In genomic region chr17:68775969-68776368, GRCh38 we compare ENCODE assay signal across 18 cellular contexts.
DNase-seq lines count a peak whose midpoint lies in the region; ATAC-seq, FAIRE-seq and TF ChIP-seq lines count a peak whose summit lies in the region.
"Had no signal": no experiment of that assay in that cellular context is flagged by ENCODE, and none has a peak within 500 bp of the region (broad histone marks: within the 10 kb centered on the region; RNA-seq: fewer than 3 reads in every experiment).

No MANE protein-coding gene starts in this region.

- no peak overlapping the region for H2AK9ac ChIP-seq in IMR-90 (replicated peaks; ENCODE audit: low read depth, low read length, poor library complexity)

- H3K56ac ChIP-seq in IMR-90 (ENCODE audit: extremely low read depth, insufficient read depth, low read length), result no peak overlapping the region

- no peak overlapping the region for H2AFZ ChIP-seq in IMR-90 (replicated peaks; ENCODE audit: low read length, poor library complexity)
- H2AFZ ChIP-seq in endothelial cell of umbilical vein (ENCODE audit: low read depth, low read length), result no peak overlapping the region
- peak overlapping the region; percentile 70 for H2AFZ ChIP-seq in neuron (ENCODE audit: low read depth, low read length)

- H3K79me1 ChIP-seq in IMR-90 (ENCODE audit: low read depth in 1 of 2, low read length in 2 of 2), result no peaks in the 10 kb centered on the region

- no peaks in the 10 kb centered on the region for H3K79me2 ChIP-seq in endothelial cell of umbilical vein (ENCODE audit: control insufficient read depth, insufficient read depth, low read length)

- ATAC-seq in IMR-90 (ENCODE audit: low read depth) (no peak), HG02623 (IDR thresholded peaks at IDR 0.05; ENCODE audit: unreplicated experiment) (no peak)
- ATAC-seq: Panc1 had no signal

- dilution Hi-C loops in IMR-90 (cut with HindIII; ENCODE audit: low sequenced_read_pairs, unreplicated experiment), result no loop called here
- dilution Hi-C loops in endothelial cell of umbilical vein (cut with MboI; ENCODE audit: extremely low pct_ligation_motif_present, low sequenced_read_pairs), result no loop called here

- H3K27me3 ChIP-seq in IMR-90 (ENCODE audit: control insufficient read depth, insufficient read depth, low read length), result no peaks in the 10 kb centered on the region
- H3K27me3 ChIP-seq in endothelial cell of umbilical vein (ENCODE audit: control insufficient read depth in 2 of 2, insufficient read depth in 2 of 2, low read length in 2 of 2), result no peaks in the 10 kb centered on the region
- no peaks in the 10 kb centered on the region for H3K27me3 ChIP-seq in neuron (ENCODE audit: insufficient read depth, low read length)
- H3K27me3 ChIP-seq in tibial nerve, result no peaks in the 10 kb centered on the region
- H3K27me3 ChIP-seq: BLaER1 treated with 17β-estradiol and CSF1 and Interleukin-3, amounts not matched to agents 10 nM and 100 nM had no signal

- no peak for TF ChIP-seq CTCF in IMR-90 (conservative IDR thresholded peaks at IDR 0.05; ENCODE audit: low read depth, low read length)
- TF ChIP-seq CTCF in endothelial cell of umbilical vein (IDR thresholded peaks at IDR 0.05; ENCODE audit: extremely low read depth in 1 of 2, insufficient read depth in 1 of 2, low read depth in 1 of 2, low read length in 2 of 2), result no peak
- no peak for TF ChIP-seq CTCF in tibial nerve (IDR thresholded peaks at IDR 0.05)

- POLR2A ChIA-PET in IMR-90 (lab: Charles Lee; ENCODE audit: unreplicated experiment), result no interaction called here
- POLR2A ChIA-PET in endothelial cell of umbilical vein (lab: Charles Lee), result no interaction called here

- no peak overlapping the region for H4K5ac ChIP-seq in IMR-90 (ENCODE audit: low read depth, low read length)

- no peak overlapping the region for H3K23ac ChIP-seq in IMR-90 (ENCODE audit: low read depth, low read length)

- H3K36me3 ChIP-seq in IMR-90 (ENCODE audit: control insufficient read depth, insufficient read depth, low read length), result no peaks in the 10 kb centered on the region
- no peaks in the 10 kb centered on the region for H3K36me3 ChIP-seq in endothelial cell of umbilical vein (ENCODE audit: control insufficient read depth in 2 of 2, extremely low read depth in 1 of 2, insufficient read depth in 2 of 2, low read length in 2 of 2)
- H3K36me3 ChIP-seq in neuron (ENCODE audit: insufficient read depth, low read length), result no peaks in the 10 kb centered on the region
- no peaks in the 10 kb centered on the region for H3K36me3 ChIP-seq in tibial nerve
- H3K36me3 ChIP-seq: BLaER1 treated with 17β-estradiol and CSF1 and Interleukin-3, amounts not matched to agents 10 nM and 100 nM had no signal

- H3K9me1 ChIP-seq in IMR-90 (ENCODE audit: insufficient read depth, low read length) (0 out of 2 replicates have a peak, but pooled peaks cover 3% of the 10 kb centered on the region), endothelial cell of umbilical vein (replicated peaks; ENCODE audit: control insufficient read depth, extremely low read depth, insufficient read depth, low read length) (no peaks in the 10 kb centered on the region)

- H2BK20ac ChIP-seq in IMR-90 (ENCODE audit: low read depth, low read length), result no peak overlapping the region

- no peak for TF ChIP-seq RAD21 in IMR-90 (IDR thresholded peaks at IDR 0.05; ENCODE audit: low read length)

- H3K4ac ChIP-seq in IMR-90 (ENCODE audit: low read depth, low read length), result no peak overlapping the region

- no peak overlapping the region for H2BK120ac ChIP-seq in IMR-90 (ENCODE audit: low read depth, low read length)

- H3K4me3 ChIP-seq in IMR-90 (ENCODE audit: insufficient read depth, low read depth, low read length) (no peak overlapping the region), endothelial cell of umbilical vein (replicated peaks in 1 of 3; ENCODE audit: insufficient read depth in 1 of 3, low read depth in 1 of 3, low read length in 3 of 3) (no peak overlapping the region), neuron (ENCODE audit: low read length) (no peak overlapping the region), tibial nerve (no peak overlapping the region)
- H3K4me3 ChIP-seq: BLaER1 treated with 17β-estradiol and CSF1 and Interleukin-3, amounts not matched to agents 10 nM and 100 nM had no signal

- CTCF ChIA-PET in IMR-90 (lab: Yijun Ruan, JAX), result interaction anchor here (0.6 to 2.4 kb wide), 7 partner anchors 19 to 461 kb away, joined by 3 to 9 read pairs (median 5); no protein-coding TSS in a partner anchor
- CTCF ChIA-PET in endothelial cell of umbilical vein (lab: Charles Lee), result interaction anchor here (0.9 to 4.7 kb wide), 14 partner anchors 17 to 472 kb away, joined by 3 to 40 read pairs (median 6); no protein-coding TSS in a partner anchor

- H3K14ac ChIP-seq in IMR-90 (replicated peaks; ENCODE audit: low read depth, low read length), result no peak overlapping the region

- intact Hi-C loops in IMR-90 (cut with micrococcal nuclease) (loop anchor here (10.0 kb wide), 1 partner anchor 279 kb away; no protein-coding TSS in a partner anchor), endothelial cell of umbilical vein (cut with micrococcal nuclease) (loop anchor here (5.0 to 10.0 kb wide), 2 partner anchors 551 to 619 kb away; partner anchors contain the start of gene ABCA5)

- in situ Hi-C loops in IMR-90 (cut with MboI; ENCODE audit: low sequenced_read_pairs), result loop anchor here (5.0 to 25.0 kb wide), 3 partner anchors 196 to 711 kb away; no protein-coding TSS in a partner anchor

- H4K20me1 ChIP-seq in IMR-90 (ENCODE audit: insufficient read depth, low read length) (no peaks in the 10 kb centered on the region), endothelial cell of umbilical vein (replicated peaks; ENCODE audit: control insufficient read depth, extremely low read depth, insufficient read depth, low read length) (no peaks in the 10 kb centered on the region)
- H4K20me1 ChIP-seq: BLaER1 treated with 17β-estradiol and CSF1 and Interleukin-3, amounts not matched to agents 10 nM and 100 nM had no signal

- H2BK15ac ChIP-seq in IMR-90 (ENCODE audit: low read depth, low read length), result no peak overlapping the region

- no peak for DNase-seq in IMR-90
- DNase-seq in endothelial cell of umbilical vein (ENCODE audit: low read depth, low spot score), result no peak
- no peak for DNase-seq in tibial nerve (ENCODE audit: low spot score in 2 of 2)
- DNase-seq in activated naive CD4-positive, alpha-beta T cell treated with Interleukin-2 at 50 U/mL for 16 hours, result no peak
- no peak for DNase-seq in stimulated activated naive CD4-positive, alpha-beta T cell treated with Interleukin-2 at 50 U/mL for 16 hours (lab: John Stamatoyannopoulos, UW)
- DNase-seq: DMS 273 treated with DMSO at 0.1 percent for 48 hours, Karpas-422, NCI-H1105 treated with DMSO at 0.1 percent for 48 hours, NCI-H187 treated with DMSO at 0.1 percent for 48 hours, NCI-H2171, NCI-H446 treated with DMSO at 0.1 percent for 48 hours, NCI-H748 treated with DMSO at 0.1 percent for 48 hours, SHP77 had no signal

- no peak for TF ChIP-seq EP300 in tibial nerve (IDR thresholded peaks at IDR 0.05)

- no peak overlapping the region for H3K4me2 ChIP-seq in IMR-90 (ENCODE audit: low read depth, low read length)
- H3K4me2 ChIP-seq in endothelial cell of umbilical vein (ENCODE audit: insufficient read depth, low read length), result no peak overlapping the region

- H4K8ac ChIP-seq in IMR-90 (ENCODE audit: low read depth in 2 of 2, low read length in 2 of 2), result no peak overlapping the region

- BruUV-seq in IMR-90 (replicated peaks; lab: Mats Ljungman, UMichigan) (no TSS peak), endothelial cell of umbilical vein (replicated peaks; lab: Mats Ljungman, UMichigan) (no TSS peak)

- no peak for FAIRE-seq in endothelial cell of umbilical vein (lab: Jason Lieb, UNC)
- FAIRE-seq: H1 had no signal

- H3K9ac ChIP-seq in IMR-90 (ENCODE audit: low read depth, low read length) (no peak overlapping the region), endothelial cell of umbilical vein (replicated peaks; ENCODE audit: extremely low read depth, insufficient read depth, low read length) (peak overlapping the region; percentile 20)

- no peaks in the 10 kb centered on the region for H3K9me3 ChIP-seq in IMR-90 (ENCODE audit: control insufficient read depth, insufficient read depth, low read length)
- H3K9me3 ChIP-seq in endothelial cell of umbilical vein (replicated peaks; ENCODE audit: control insufficient read depth, insufficient read depth, low read length), result no peaks in the 10 kb centered on the region
- H3K9me3 ChIP-seq in neuron (ENCODE audit: low read length), result no peaks in the 10 kb centered on the region
- no peaks in the 10 kb centered on the region for H3K9me3 ChIP-seq in tibial nerve

- WGBS in IMR-90 (ENCODE audit: extremely low coverage in 2 of 2, insufficient read length in 1 of 2), 2 experiments, result no CpG with 5 or more reads among the region's 2 CpGs
- WGBS in tibial nerve, 2 donors, result 87 to 92% methylated on average over 2 of the region's 2 CpGs

- no peak overlapping the region for H2BK5ac ChIP-seq in IMR-90 (ENCODE audit: low read depth, low read length, poor library complexity, severe bottlenecking)

- peaks cover 4% of the 10 kb centered on the region; the same call in 1 of the 2 replicates for H3K4me1 ChIP-seq in IMR-90 (ENCODE audit: control insufficient read depth, insufficient read depth, low read length)
- H3K4me1 ChIP-seq in endothelial cell of umbilical vein (ENCODE audit: control insufficient read depth, extremely low read depth, insufficient read depth, low read length), result peaks cover 39% of the 10 kb centered on the region
- peaks cover 7% of the 10 kb centered on the region for H3K4me1 ChIP-seq in neuron (ENCODE audit: insufficient read depth, low read length)
- peaks cover 0 to 68% (median 27%) of the 10 kb centered on the region in 4 donors for H3K4me1 ChIP-seq in tibial nerve

- H2AK5ac ChIP-seq in IMR-90 (ENCODE audit: low read depth, low read length), result no peak overlapping the region

- no peak overlapping the region for H3K18ac ChIP-seq in IMR-90 (ENCODE audit: low read depth, low read length)

- no peak overlapping the region for H4K91ac ChIP-seq in IMR-90 (ENCODE audit: insufficient read depth, low read depth, low read length)

- H3K27ac ChIP-seq in IMR-90 (ENCODE audit: insufficient read depth, low read length) (no peak overlapping the region), endothelial cell of umbilical vein (ENCODE audit: insufficient read depth, low read depth, low read length) (peak overlapping the region; percentile 82), tibial nerve (peak overlapping the region; percentile 45 to 87 (median 70))

- TF ChIP-seq POLR2A in IMR-90 (IDR thresholded peaks at IDR 0.05; ENCODE audit: low read depth, low read length) (no peak), endothelial cell of umbilical vein (IDR thresholded peaks at IDR 0.05; ENCODE audit: low read depth, low read length) (no peak), tibial nerve (IDR thresholded peaks at IDR 0.05) (no peak)

TF ChIP-seq in IMR-90, 13 proteins besides CTCF, POLR2A, EP300 and RAD21:
- TF ChIP-seq MXI1 (IDR thresholded peaks at IDR 0.05; ENCODE audit: borderline replicate concordance, low read depth, low read length) (no peak), CEBPB (IDR thresholded peaks at IDR 0.05; ENCODE audit: low read depth, low read length) (peak; percentile 56)

TF ChIP-seq in endothelial cell of umbilical vein, 7 proteins besides CTCF, POLR2A, EP300 and RAD21 (continues in another document):
- TF ChIP-seq MYC (IDR thresholded peaks at IDR 0.05; ENCODE audit: low read depth, low read length) (no peak), GATA2 (IDR thresholded peaks at IDR 0.05; ENCODE audit: insufficient read depth, insufficient read length, low read depth, low read length) (no peak)
